ENCODE assay signal across 13 cellular contexts in genomic region chr19:32817913-32818476, GRCh38. TPM values are rescaled to one million over a fixed set of nuclear protein-coding genes. Genes with fewer than 3 reads are reported as not detected.
DNase-seq lines count a peak whose midpoint lies in the region; ATAC-seq, FAIRE-seq and TF ChIP-seq lines count a peak whose summit lies in the region.
"Had no signal": no experiment of that assay in that cellular context is flagged by ENCODE, and none has a peak within 500 bp of the region (broad histone marks: within the 10 kb centered on the region; RNA-seq: fewer than 3 reads in every experiment).

No MANE protein-coding gene starts in this region.

- H3K23me2 ChIP-seq in H1 (ENCODE audit: low read depth, low read length) = no peaks in the 10 kb centered on the region

- H3K27ac ChIP-seq in BLaER1 (no peak overlapping the region), H1 (ENCODE audit: low read depth, low read length) (no peak overlapping the region), neuronal stem cell (replicated peaks; ENCODE audit: low read length) (no peak overlapping the region)
- H3K27ac ChIP-seq: A549, GM23248 had no signal

- no peak overlapping the region for H2BK5ac ChIP-seq in H1 (ENCODE audit: low read depth, low read length)
- H2BK5ac ChIP-seq in neuronal stem cell (ENCODE audit: low read length) = no peak overlapping the region

- H3K4ac ChIP-seq in H1 (replicated peaks; ENCODE audit: insufficient read length, low read depth, low read length) (no peak overlapping the region), neuronal stem cell (ENCODE audit: low read length) (no peak overlapping the region)

- H3K4me1 ChIP-seq in BE2C (no peaks in the 10 kb centered on the region), BLaER1 (peaks cover 31% of the 10 kb centered on the region), H1 (replicated peaks in 1 of 4; ENCODE audit: control insufficient read depth in 3 of 4, insufficient read depth in 4 of 4, low read length in 3 of 4) (peaks cover 0 to 18% (median 8%) of the 10 kb centered on the region in 4 experiments; a peak in 5 of 7 replicates), neuronal stem cell (ENCODE audit: control insufficient read depth in 2 of 2, insufficient read depth in 1 of 2, low read depth in 1 of 2, low read length in 2 of 2) (peaks cover 5% of the 10 kb centered on the region in 2 donors)
- H3K4me1 ChIP-seq: A549 had no signal

- H3K36me3 ChIP-seq in BE2C (no peaks in the 10 kb centered on the region), BLaER1 (no peaks in the 10 kb centered on the region), H1 (ENCODE audit: control insufficient read depth in 2 of 4, insufficient read depth in 4 of 4, low read length in 3 of 4) (no peaks in the 10 kb centered on the region), neuronal stem cell (replicated peaks in 1 of 2; ENCODE audit: control insufficient read depth in 2 of 2, insufficient read depth in 2 of 2, low read length in 2 of 2) (no peaks in the 10 kb centered on the region)

- H3K14ac ChIP-seq in H1 (ENCODE audit: insufficient read length) (no peak overlapping the region), neuronal stem cell (ENCODE audit: low read length) (peak overlapping the region; percentile 75)

- no peak overlapping the region for H3K9ac ChIP-seq in BLaER1
- no peak overlapping the region for H3K9ac ChIP-seq in H1 (replicated peaks in 1 of 4; ENCODE audit: extremely low read depth in 1 of 4, low read depth in 3 of 4, low read length in 3 of 4)
- no peak overlapping the region for H3K9ac ChIP-seq in neuronal stem cell (ENCODE audit: low read depth, low read length, poor library complexity)
- H3K9ac ChIP-seq: GM23248 had no signal

- H2BK20ac ChIP-seq in H1 (ENCODE audit: low read length) = no peak overlapping the region

- 92% methylated on average over 7 of the region's 7 CpGs; no CpG with 5 or more reads in 1 of the 2 experiments for WGBS in H1 (ENCODE audit: extremely low coverage in 1 of 2, insufficient coverage in 1 of 2, insufficient read length in 1 of 2, insufficient replicate concordance in 2 of 2, low coverage in 1 of 2, low lambda C conversion rate in 2 of 2, missing lambda C conversion rate in 1 of 2), 2 experiments
- no CpG with 5 or more reads among the region's 7 CpGs for WGBS in neuronal stem cell (ENCODE audit: extremely low coverage in 2 of 2, insufficient read length in 2 of 2, insufficient replicate concordance in 1 of 2), 2 donors

- peak overlapping the region; percentile 72; the same call in 1 of the 2 replicates for H2BK12ac ChIP-seq in H1 (ENCODE audit: low read depth, low read length)
- H2BK12ac ChIP-seq in neuronal stem cell (ENCODE audit: low read length) = no peak overlapping the region

- TF ChIP-seq CTCF in BE2C (IDR thresholded peaks at IDR 0.05; ENCODE audit: low read depth, low read length) (no peak), H1 (IDR thresholded peaks at IDR 0.05; ENCODE audit: control extremely low read depth in 1 of 3, insufficient read depth in 1 of 3, low read depth in 1 of 3, low read length in 3 of 3) (no peak)

- 0 out of 2 replicates have a peak overlapping the region, but pooled peaks have one; percentile 5 for H3K4me2 ChIP-seq in BLaER1
- H3K4me2 ChIP-seq in H1 (ENCODE audit: insufficient read depth in 1 of 2, low read depth in 2 of 2, low read length in 2 of 2) = no peak overlapping the region
- H3K4me2 ChIP-seq in neuronal stem cell (ENCODE audit: insufficient read depth, low read length, poor library complexity, severe bottlenecking) = no peak overlapping the region
- H3K4me2 ChIP-seq: A549 had no signal

- H2BK15ac ChIP-seq in H1 (ENCODE audit: low read length) (peak overlapping the region; percentile 81; the same call in 1 of the 2 replicates), neuronal stem cell (ENCODE audit: low read length) (no peak overlapping the region)

- no peak overlapping the region for H4K5ac ChIP-seq in H1 (ENCODE audit: insufficient read length, low read depth, low read length)

- POLR2A ChIA-PET in H1 (lab: Charles Lee; ENCODE audit: partially characterized antibody) = no interaction called here

- H3K18ac ChIP-seq in H1 (ENCODE audit: extremely low read depth, low read length) = no peak overlapping the region
- H3K18ac ChIP-seq in neuronal stem cell (ENCODE audit: low read length) = no peak overlapping the region

- no peak for TF ChIP-seq POLR2A in H1 (IDR thresholded peaks at IDR 0.05; ENCODE audit: control extremely low read depth in 1 of 2, low read depth in 2 of 2, low read length in 2 of 2)

- H3K23ac ChIP-seq in H1 (ENCODE audit: insufficient read length) = no peak overlapping the region
- peak overlapping the region; percentile 10 for H3K23ac ChIP-seq in neuronal stem cell (ENCODE audit: low read depth, low read length, poor library complexity)

- no peaks in the 10 kb centered on the region for H3K79me2 ChIP-seq in H1 (ENCODE audit: control insufficient read depth in 1 of 2, insufficient read depth in 2 of 2, low read length in 2 of 2)

- no peak for TF ChIP-seq EP300 in H1 (IDR thresholded peaks at IDR 0.05; ENCODE audit: borderline replicate concordance in 1 of 2, low read depth in 2 of 2, low read length in 2 of 2)

- TF ChIP-seq RAD21 in H1 (IDR thresholded peaks at IDR 0.05 in 1 of 2, conservative IDR thresholded peaks at IDR 0.05 in 1 of 2; ENCODE audit: low read depth in 2 of 2, low read length in 2 of 2) = no peak

- no peak overlapping the region for H3K56ac ChIP-seq in H1 (replicated peaks; ENCODE audit: insufficient read length, low read depth, low read length)

- H4K8ac ChIP-seq in H1 (ENCODE audit: extremely low read depth, insufficient read depth, low read length) = no peak overlapping the region
- no peak overlapping the region for H4K8ac ChIP-seq in neuronal stem cell (ENCODE audit: low read depth, low read length)

- no peaks in the 10 kb centered on the region for H3K9me3 ChIP-seq in BE2C
- H3K9me3 ChIP-seq in BLaER1 = no peaks in the 10 kb centered on the region
- H3K9me3 ChIP-seq in H1 (ENCODE audit: insufficient read depth in 2 of 2, low read depth in 1 of 2, low read length in 1 of 2) = no peaks in the 10 kb centered on the region
- H3K9me3 ChIP-seq in neuronal stem cell (replicated peaks in 1 of 2; ENCODE audit: control insufficient read depth in 2 of 2, insufficient read depth in 1 of 2, low read depth in 1 of 2, low read length in 2 of 2) = no peaks in the 10 kb centered on the region
- H3K9me3 ChIP-seq: A549 had no signal

- ATAC-seq in GM21717 (IDR thresholded peaks at IDR 0.05; ENCODE audit: unreplicated experiment) = no peak
- ATAC-seq: A549 had no signal

- H4K20me1 ChIP-seq in BLaER1 (no peaks in the 10 kb centered on the region), H1 (replicated peaks in 1 of 2; ENCODE audit: control insufficient read depth in 1 of 2, insufficient read depth in 2 of 2, low read length in 2 of 2) (no peaks in the 10 kb centered on the region)

- H2BK120ac ChIP-seq in H1 (replicated peaks; ENCODE audit: low read depth, low read length) (no peak overlapping the region), neuronal stem cell (ENCODE audit: low read depth, low read length) (no peak overlapping the region)

- H3K27me3 ChIP-seq in BE2C = no peaks in the 10 kb centered on the region
- H3K27me3 ChIP-seq in BLaER1 = no peaks in the 10 kb centered on the region
- H3K27me3 ChIP-seq in H1 (replicated peaks in 1 of 4; ENCODE audit: control insufficient read depth in 3 of 4, extremely low read depth in 1 of 4, insufficient read depth in 3 of 4, low read length in 3 of 4) = peaks cover 0 to 4% (median 0%) of the 10 kb centered on the region in 4 experiments; a peak in 1 of 7 replicates
- H3K27me3 ChIP-seq in neuronal stem cell (ENCODE audit: control insufficient read depth in 3 of 3, insufficient read depth in 3 of 3, low read depth in 1 of 3, low read length in 3 of 3) = peaks cover 0 to 4% (median 0%) of the 10 kb centered on the region in 3 experiments

- H4K91ac ChIP-seq in H1 (replicated peaks; ENCODE audit: insufficient read length, low read length) (peak overlapping the region; percentile 41), neuronal stem cell (ENCODE audit: low read depth, low read length, poor library complexity) (no peak overlapping the region)

- no peak overlapping the region for H3K4me3 ChIP-seq in BE2C (ENCODE audit: low read depth, low read length)
- no peak overlapping the region for H3K4me3 ChIP-seq in BLaER1
- no peak overlapping the region for H3K4me3 ChIP-seq in H1 (ENCODE audit: extremely low read depth in 1 of 4, insufficient read depth in 2 of 4, low read depth in 3 of 4, low read length in 4 of 4)
- H3K4me3 ChIP-seq in neuronal stem cell (ENCODE audit: low read length in 2 of 2) = no peak overlapping the region
- H3K4me3 ChIP-seq: A549, GM23248 had no signal

- no peak overlapping the region for H2AK5ac ChIP-seq in H1 (ENCODE audit: low read depth, low read length)
- H2AK5ac ChIP-seq in neuronal stem cell (ENCODE audit: low read depth, low read length) = peak overlapping the region; percentile 3

- CTCF ChIA-PET in H1 (lab: Charles Lee; ENCODE audit: partially characterized antibody) = interaction anchor here (0.6 to 1.4 kb wide), 5 partner anchors 10 to 340 kb away, joined by 3 to 4 read pairs (median 3); no protein-coding TSS in a partner anchor

- no peaks in the 10 kb centered on the region for H3K79me1 ChIP-seq in H1 (ENCODE audit: low read depth, low read length)
- no peaks in the 10 kb centered on the region for H3K79me1 ChIP-seq in neuronal stem cell (ENCODE audit: low read depth, low read length)

- DNase-seq in BE2C (peak; percentile 41), H1 (ENCODE audit: low read depth in 1 of 2, low spot score in 2 of 2) (no peak), neuronal stem cell (ENCODE audit: low spot score) (no peak)
- DNase-seq in activated CD4-positive, alpha-beta T cell treated with anti-CD3 and anti-CD28 coated beads for 1 hour = no peak
- DNase-seq: GF-D8, GM23248, H9 had no signal

- H2AFZ ChIP-seq in H1 (ENCODE audit: low read length) (no peak overlapping the region), neuronal stem cell (ENCODE audit: low read length) (peak overlapping the region; percentile 18)
- H2AFZ ChIP-seq: GM23248 had no signal

- FAIRE-seq in H1 (lab: Jason Lieb, UNC) = no peak

TF ChIP-seq in H1, 55 proteins besides CTCF, POLR2A, EP300 and RAD21 (continues in another document):
- TF ChIP-seq RNF2 (IDR thresholded peaks at IDR 0.05; ENCODE audit: borderline replicate concordance, low read depth, low read length, missing control alignments, poor library complexity, severe bottlenecking) = no peak

RNA-seq across cellular contexts. Expression of gene SLC7A9, which starts 51.6 kb away (rescaled TPM):
- not detected for polyA plus RNA-seq in BE2C (2012; ENCODE audit: insufficient read depth, insufficient read length, low read depth)
- total RNA-seq in H1 (2021; fragmentation: NEBNext Ultra II Directional; extraction: Animal tissue kit (Norgen Biotek cat#: 25700)) = not detected in 2 replicates
- 0.08 and 0.15 TPM in 2 replicates for polyA plus RNA-seq in H1 (2011; rRNA removed)
- 0.06 TPM for polyA plus RNA-seq in H1 (2011; cell fraction: cytosol; rRNA removed)
- 0.47 TPM for polyA plus RNA-seq in H1 (2011; cell fraction: nucleus; rRNA removed)
- 0.09 TPM in 1 of 4 replicates, not detected in the others for polyA plus RNA-seq in H1 (2012, experiment 1 of 2)
- not detected for polyA plus RNA-seq in H1 (2012, experiment 2 of 2)
- polyA plus RNA-seq in H1 (2013, experiment 1 of 2) = 0.04 TPM
- 0.06 TPM for polyA plus RNA-seq in H1 (2013, experiment 2 of 2)
- polyA minus RNA-seq in H1 (2011; rRNA and poly(A)+ RNA removed) = not detected in 2 replicates
- polyA minus RNA-seq in H1 (2011; cell fraction: cytosol; rRNA and poly(A)+ RNA removed) = not detected
- not detected for polyA minus RNA-seq in H1 (2011; cell fraction: nucleus; rRNA and poly(A)+ RNA removed)
- polyA plus RNA-seq in neuronal stem cell (2013, experiment 1 of 2) = 0.20 TPM
- polyA plus RNA-seq in neuronal stem cell (2013, experiment 2 of 2) = 0.24 TPM
- total RNA-seq: GM23248, H9, HT1080 had no signal
- polyA plus RNA-seq: AG04450, BJ, GM23248 had no signal
